1 cellular context compared by ENCODE assay signal in the genomic region with DNA sequence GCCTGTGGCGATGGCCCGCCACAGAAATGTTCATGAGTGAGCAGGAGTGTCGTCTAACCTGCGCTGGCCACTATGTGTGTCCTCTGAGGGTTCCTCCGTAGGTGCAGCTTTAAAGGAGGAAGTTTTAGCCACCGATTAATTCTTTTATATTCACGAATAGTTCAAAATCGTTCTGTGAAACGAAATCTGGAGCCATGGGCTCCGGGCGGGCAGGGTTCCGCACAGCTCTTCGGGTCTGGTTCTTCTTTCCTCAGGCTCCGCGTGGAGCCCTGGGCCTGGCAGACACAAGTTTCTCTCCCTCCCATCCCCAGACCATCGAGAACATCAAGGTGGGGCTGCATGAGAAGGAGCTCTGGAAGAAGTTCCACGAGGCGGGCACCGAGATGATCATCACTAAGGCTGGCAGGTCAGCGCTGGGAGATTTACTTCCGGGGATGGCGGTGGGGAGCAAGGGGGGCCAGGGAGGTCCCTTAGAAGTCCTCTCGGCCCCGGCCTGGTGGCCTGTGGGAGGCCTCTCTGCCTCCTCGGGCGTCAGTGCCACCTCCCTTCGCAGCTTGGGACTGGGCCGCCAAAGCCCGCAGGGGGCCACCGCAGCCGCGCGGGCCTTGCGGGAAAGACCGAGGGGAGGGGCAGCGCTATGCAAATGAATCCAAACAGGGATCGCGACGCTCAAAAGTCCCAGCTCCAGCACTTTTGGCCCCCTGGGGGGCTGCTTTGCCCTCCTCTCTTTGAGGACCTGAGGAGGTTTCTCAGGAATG.
TF ChIP-seq lines count a peak whose summit lies in the region.

No MANE protein-coding gene starts in this region.

TF ChIP-seq in HepG2, 621 proteins besides CTCF, POLR2A, EP300 and RAD21:
- TF ChIP-seq, protein P1, sequence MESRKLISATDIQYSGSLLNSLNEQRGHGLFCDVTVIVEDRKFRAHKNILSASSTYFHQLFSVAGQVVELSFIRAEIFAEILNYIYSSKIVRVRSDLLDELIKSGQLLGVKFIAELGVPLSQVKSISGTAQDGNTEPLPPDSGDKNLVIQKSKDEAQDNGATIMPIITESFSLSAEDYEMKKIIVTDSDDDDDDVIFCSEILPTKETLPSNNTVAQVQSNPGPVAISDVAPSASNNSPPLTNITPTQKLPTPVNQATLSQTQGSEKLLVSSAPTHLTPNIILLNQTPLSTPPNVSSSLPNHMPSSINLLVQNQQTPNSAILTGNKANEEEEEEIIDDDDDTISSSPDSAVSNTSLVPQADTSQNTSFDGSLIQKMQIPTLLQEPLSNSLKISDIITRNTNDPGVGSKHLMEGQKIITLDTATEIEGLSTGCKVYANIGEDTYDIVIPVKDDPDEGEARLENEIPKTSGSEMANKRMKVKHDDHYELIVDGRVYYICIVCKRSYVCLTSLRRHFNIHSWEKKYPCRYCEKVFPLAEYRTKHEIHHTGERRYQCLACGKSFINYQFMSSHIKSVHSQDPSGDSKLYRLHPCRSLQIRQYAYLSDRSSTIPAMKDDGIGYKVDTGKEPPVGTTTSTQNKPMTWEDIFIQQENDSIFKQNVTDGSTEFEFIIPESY (CRISPR knock-in tag; IDR thresholded peaks at IDR 0.05): peak; percentile 29; the same call in 1 of the 2 replicates
- TF ChIP-seq ZNF619 (CRISPR knock-in tag; IDR thresholded peaks at IDR 0.05) (no peak), CBFB (CRISPR knock-in tag; IDR thresholded peaks at IDR 0.05) (no peak), CBX1 (IDR thresholded peaks at IDR 0.05; ENCODE audit: low read depth) (no peak), NBN (conservative IDR thresholded peaks at IDR 0.05) (no peak), ZNF501 (CRISPR knock-in tag; IDR thresholded peaks at IDR 0.05) (no peak), CBX5 (CRISPR knock-in tag; IDR thresholded peaks at IDR 0.05; ENCODE audit: borderline replicate concordance) (no peak)
- TF ChIP-seq, protein P2, sequence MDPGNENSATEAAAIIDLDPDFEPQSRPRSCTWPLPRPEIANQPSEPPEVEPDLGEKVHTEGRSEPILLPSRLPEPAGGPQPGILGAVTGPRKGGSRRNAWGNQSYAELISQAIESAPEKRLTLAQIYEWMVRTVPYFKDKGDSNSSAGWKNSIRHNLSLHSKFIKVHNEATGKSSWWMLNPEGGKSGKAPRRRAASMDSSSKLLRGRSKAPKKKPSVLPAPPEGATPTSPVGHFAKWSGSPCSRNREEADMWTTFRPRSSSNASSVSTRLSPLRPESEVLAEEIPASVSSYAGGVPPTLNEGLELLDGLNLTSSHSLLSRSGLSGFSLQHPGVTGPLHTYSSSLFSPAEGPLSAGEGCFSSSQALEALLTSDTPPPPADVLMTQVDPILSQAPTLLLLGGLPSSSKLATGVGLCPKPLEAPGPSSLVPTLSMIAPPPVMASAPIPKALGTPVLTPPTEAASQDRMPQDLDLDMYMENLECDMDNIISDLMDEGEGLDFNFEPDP (CRISPR knock-in tag; conservative IDR thresholded peaks at IDR 0.05): no peak
TF ChIP-seq in HepG2: peak in this region for 1.
